Comparison of ENCODE assay signal across 1 cellular context in genomic region chr11:7577883-7578242, GRCh38.
TF ChIP-seq lines count a peak whose summit lies in the region.

No MANE protein-coding gene starts in this region.

TF ChIP-seq in liver, 16 proteins besides CTCF, POLR2A, EP300 and RAD21 (continued from another document):
- TF ChIP-seq ZBTB33 (IDR thresholded peaks at IDR 0.05) (no peak), TAF1 (conservative IDR thresholded peaks at IDR 0.05) (no peak)
